1 cellular context compared by ENCODE assay signal in the genomic region with DNA sequence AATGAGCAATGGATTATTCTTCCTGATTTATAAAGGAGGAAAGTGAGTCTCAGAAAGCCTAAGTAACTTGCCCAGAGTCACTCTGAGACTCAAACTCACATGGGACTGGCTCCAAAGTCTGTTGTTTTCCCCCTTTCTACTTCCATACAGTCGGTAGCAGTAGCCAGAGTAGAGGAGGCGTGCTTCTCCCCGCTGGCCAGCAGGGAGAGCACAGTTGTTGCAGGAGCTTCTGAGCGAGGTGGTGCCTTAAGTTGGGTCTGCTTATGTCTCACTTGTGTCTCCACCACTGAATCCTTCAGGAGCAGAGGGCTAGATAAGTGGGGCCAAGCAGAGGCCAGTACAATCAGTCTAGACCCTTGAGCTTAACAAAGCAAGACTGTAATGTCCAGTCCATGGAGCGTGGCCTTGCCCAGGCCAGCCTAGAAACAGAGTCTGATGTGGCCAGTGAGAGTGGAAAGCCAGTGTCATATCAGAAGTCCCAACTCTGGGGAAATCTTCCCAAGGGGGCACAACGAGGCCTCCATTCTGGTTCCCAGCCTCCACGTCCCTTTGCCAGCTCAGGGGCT.
TF ChIP-seq lines count a peak whose summit lies in the region.

No MANE protein-coding gene starts in this region.

TF ChIP-seq in GM12878, 131 proteins besides CTCF, POLR2A, EP300 and RAD21 (continued from another document):
- TF ChIP-seq, protein P1, sequence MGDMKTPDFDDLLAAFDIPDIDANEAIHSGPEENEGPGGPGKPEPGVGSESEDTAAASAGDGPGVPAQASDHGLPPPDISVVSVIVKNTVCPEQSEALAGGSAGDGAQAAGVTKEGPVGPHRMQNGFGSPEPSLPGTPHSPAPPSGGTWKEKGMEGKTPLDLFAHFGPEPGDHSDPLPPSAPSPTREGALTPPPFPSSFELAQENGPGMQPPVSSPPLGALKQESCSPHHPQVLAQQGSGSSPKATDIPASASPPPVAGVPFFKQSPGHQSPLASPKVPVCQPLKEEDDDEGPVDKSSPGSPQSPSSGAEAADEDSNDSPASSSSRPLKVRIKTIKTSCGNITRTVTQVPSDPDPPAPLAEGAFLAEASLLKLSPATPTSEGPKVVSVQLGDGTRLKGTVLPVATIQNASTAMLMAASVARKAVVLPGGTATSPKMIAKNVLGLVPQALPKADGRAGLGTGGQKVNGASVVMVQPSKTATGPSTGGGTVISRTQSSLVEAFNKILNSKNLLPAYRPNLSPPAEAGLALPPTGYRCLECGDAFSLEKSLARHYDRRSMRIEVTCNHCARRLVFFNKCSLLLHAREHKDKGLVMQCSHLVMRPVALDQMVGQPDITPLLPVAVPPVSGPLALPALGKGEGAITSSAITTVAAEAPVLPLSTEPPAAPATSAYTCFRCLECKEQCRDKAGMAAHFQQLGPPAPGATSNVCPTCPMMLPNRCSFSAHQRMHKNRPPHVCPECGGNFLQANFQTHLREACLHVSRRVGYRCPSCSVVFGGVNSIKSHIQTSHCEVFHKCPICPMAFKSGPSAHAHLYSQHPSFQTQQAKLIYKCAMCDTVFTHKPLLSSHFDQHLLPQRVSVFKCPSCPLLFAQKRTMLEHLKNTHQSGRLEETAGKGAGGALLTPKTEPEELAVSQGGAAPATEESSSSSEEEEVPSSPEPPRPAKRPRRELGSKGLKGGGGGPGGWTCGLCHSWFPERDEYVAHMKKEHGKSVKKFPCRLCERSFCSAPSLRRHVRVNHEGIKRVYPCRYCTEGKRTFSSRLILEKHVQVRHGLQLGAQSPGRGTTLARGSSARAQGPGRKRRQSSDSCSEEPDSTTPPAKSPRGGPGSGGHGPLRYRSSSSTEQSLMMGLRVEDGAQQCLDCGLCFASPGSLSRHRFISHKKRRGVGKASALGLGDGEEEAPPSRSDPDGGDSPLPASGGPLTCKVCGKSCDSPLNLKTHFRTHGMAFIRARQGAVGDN (IDR thresholded peaks at IDR 0.05): no peak
- no peak for TF ChIP-seq POLR2AphosphoS5 (IDR thresholded peaks at IDR 0.05; ENCODE audit: low read length)
- no peak for TF ChIP-seq BCL11A (IDR thresholded peaks at IDR 0.05; ENCODE audit: low read depth, low read length)
- no peak for TF ChIP-seq POLR2AphosphoS2 (IDR thresholded peaks at IDR 0.05; ENCODE audit: low read depth, low read length)
- TF ChIP-seq PAX5 (IDR thresholded peaks at IDR 0.05; ENCODE audit: borderline replicate concordance, low read depth, low read length): no peak
- TF ChIP-seq, protein P2, sequence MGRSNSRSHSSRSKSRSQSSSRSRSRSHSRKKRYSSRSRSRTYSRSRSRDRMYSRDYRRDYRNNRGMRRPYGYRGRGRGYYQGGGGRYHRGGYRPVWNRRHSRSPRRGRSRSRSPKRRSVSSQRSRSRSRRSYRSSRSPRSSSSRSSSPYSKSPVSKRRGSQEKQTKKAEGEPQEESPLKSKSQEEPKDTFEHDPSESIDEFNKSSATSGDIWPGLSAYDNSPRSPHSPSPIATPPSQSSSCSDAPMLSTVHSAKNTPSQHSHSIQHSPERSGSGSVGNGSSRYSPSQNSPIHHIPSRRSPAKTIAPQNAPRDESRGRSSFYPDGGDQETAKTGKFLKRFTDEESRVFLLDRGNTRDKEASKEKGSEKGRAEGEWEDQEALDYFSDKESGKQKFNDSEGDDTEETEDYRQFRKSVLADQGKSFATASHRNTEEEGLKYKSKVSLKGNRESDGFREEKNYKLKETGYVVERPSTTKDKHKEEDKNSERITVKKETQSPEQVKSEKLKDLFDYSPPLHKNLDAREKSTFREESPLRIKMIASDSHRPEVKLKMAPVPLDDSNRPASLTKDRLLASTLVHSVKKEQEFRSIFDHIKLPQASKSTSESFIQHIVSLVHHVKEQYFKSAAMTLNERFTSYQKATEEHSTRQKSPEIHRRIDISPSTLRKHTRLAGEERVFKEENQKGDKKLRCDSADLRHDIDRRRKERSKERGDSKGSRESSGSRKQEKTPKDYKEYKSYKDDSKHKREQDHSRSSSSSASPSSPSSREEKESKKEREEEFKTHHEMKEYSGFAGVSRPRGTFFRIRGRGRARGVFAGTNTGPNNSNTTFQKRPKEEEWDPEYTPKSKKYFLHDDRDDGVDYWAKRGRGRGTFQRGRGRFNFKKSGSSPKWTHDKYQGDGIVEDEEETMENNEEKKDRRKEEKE (IDR thresholded peaks at IDR 0.05): no peak
- no peak for TF ChIP-seq GABPA (IDR thresholded peaks at IDR 0.05; ENCODE audit: low read depth)
- TF ChIP-seq ATF7 (IDR thresholded peaks at IDR 0.05; ENCODE audit: low read depth): no peak
